Comparison of ENCODE assay signal across 24 cellular contexts in genomic region chr11:61885784-61886580, GRCh38. TPM values are rescaled to one million over a fixed set of nuclear protein-coding genes. Genes with fewer than 3 reads are reported as not detected.
DNase-seq lines count a peak whose midpoint lies in the region; ATAC-seq and TF ChIP-seq lines count a peak whose summit lies in the region.
"Had no signal": no experiment of that assay in that cellular context is flagged by ENCODE, and none has a peak within 500 bp of the region (broad histone marks: within the 10 kb centered on the region; RNA-seq: fewer than 3 reads in every experiment).

No MANE protein-coding gene starts in this region.

- H3K27ac Mint-ChIP-seq in chondrocyte (ENCODE audit: unreplicated experiment) = peak overlapping the region; percentile 54

- H3K14ac ChIP-seq in IMR-90 (replicated peaks; ENCODE audit: low read depth, low read length) = no peak overlapping the region

- no peak overlapping the region for H2BK20ac ChIP-seq in IMR-90 (ENCODE audit: low read depth, low read length)

- H4K5ac ChIP-seq in IMR-90 (ENCODE audit: low read depth, low read length) = no peak overlapping the region

- H4K20me1 ChIP-seq in BLaER1 (no peaks in the 10 kb centered on the region), IMR-90 (ENCODE audit: insufficient read depth, low read length) (peaks cover 22% of the 10 kb centered on the region; the same call in 1 of the 2 replicates)

- intact Hi-C loops in IMR-90 (cut with micrococcal nuclease) = no loop called here
- intact Hi-C loops in gastrocnemius medialis (cut with DNase I; ENCODE audit: low total_unique reads) = no loop called here

- no peak overlapping the region for H4K91ac ChIP-seq in IMR-90 (ENCODE audit: insufficient read depth, low read depth, low read length)

- TF ChIP-seq RAD21 in IMR-90 (IDR thresholded peaks at IDR 0.05; ENCODE audit: low read length) = no peak

- peaks cover 83% of the 10 kb centered on the region for H3K4me1 Mint-ChIP-seq in chondrocyte (ENCODE audit: low read depth)

- no peak overlapping the region; the same call in 1 of the 2 replicates for H3K4ac ChIP-seq in IMR-90 (ENCODE audit: low read depth, low read length)

- 90% methylated on average over 2 of the region's 13 CpGs; no CpG with 5 or more reads in 1 of the 2 experiments for WGBS in IMR-90 (ENCODE audit: extremely low coverage in 2 of 2, insufficient read length in 1 of 2), 2 experiments

- H3K27me3 ChIP-seq in BLaER1 (no peaks in the 10 kb centered on the region), IMR-90 (ENCODE audit: control insufficient read depth, insufficient read depth, low read length) (no peaks in the 10 kb centered on the region), gastrocnemius medialis (no peaks in the 10 kb centered on the region), brain microvascular endothelial cell (replicated peaks) (no peaks in the 10 kb centered on the region)

- dilution Hi-C loops in IMR-90 (cut with HindIII; ENCODE audit: low sequenced_read_pairs, unreplicated experiment) = no loop called here

- no peak for ATAC-seq in IMR-90 (ENCODE audit: low read depth)
- ATAC-seq in gastrocnemius medialis = no peak
- ATAC-seq in GM19395 (IDR thresholded peaks at IDR 0.05; ENCODE audit: unreplicated experiment) = no peak
- ATAC-seq: GM12878, PC-3 had no signal

- H2AK9ac ChIP-seq in IMR-90 (replicated peaks; ENCODE audit: low read depth, low read length, poor library complexity) = peak overlapping the region; percentile 20

- DNase-seq in IMR-90 = no peak
- no peak for DNase-seq in chondrocyte (ENCODE audit: low spot score)
- no peak for DNase-seq in gastrocnemius medialis
- no peak for DNase-seq in stimulated activated CD4-positive, alpha-beta T cell treated with anti-CD3 and anti-CD28 coated beads, Interleukin-2, amount 100 ng/mL, for 24 hours
- no peak for DNase-seq in brain microvascular endothelial cell
- DNase-seq: AML-193; C1 segment of cervical spinal cord; Caco-2; CD4-positive, alpha-beta memory T cell; GDM1; GOT3; HCEC 1CT; Karpas-422; NCI-H1092 treated with DMSO at 0.1 percent for 48 hours; NCI-H446; NCI-H524 treated with DMSO at 0.1 percent for 48 hours; NK-92 treated with Interleukin-12 subunit alpha and Interleukin-12 subunit beta, amount 100 ng/mL, for 24 hours; PC-3; SHP77 treated with DMSO at 0.1 percent for 48 hours had no signal

- no peak overlapping the region for H3K56ac ChIP-seq in IMR-90 (ENCODE audit: extremely low read depth, insufficient read depth, low read length)

- in situ Hi-C loops in IMR-90 (cut with MboI; ENCODE audit: low sequenced_read_pairs) = no loop called here
- in situ Hi-C loops in gastrocnemius medialis (cut with MboI; ENCODE audit: low sequenced_read_pairs in 4 of 4) = loop anchor here in 1 of 4 donors (10.0 kb wide), 1 partner anchor 69 kb away; the partner anchor contains the start of gene BEST1
- in situ Hi-C loops in brain microvascular endothelial cell (cut with HindIII; ENCODE audit: low pct_ligation_motif_present, low sequenced_read_pairs) = no loop called here

- no peak overlapping the region for H2AFZ ChIP-seq in IMR-90 (replicated peaks; ENCODE audit: low read length, poor library complexity)

- H3K4me2 ChIP-seq in BLaER1 (no peak overlapping the region), IMR-90 (ENCODE audit: low read depth, low read length) (no peak overlapping the region)
- H3K4me2 ChIP-seq: A549 had no signal

- no peaks in the 10 kb centered on the region for H3K27me3 Mint-ChIP-seq in chondrocyte (ENCODE audit: low read depth)
- H3K27me3 Mint-ChIP-seq: CD4-positive, alpha-beta memory T cell had no signal

- H4K8ac ChIP-seq in IMR-90 (ENCODE audit: low read depth in 2 of 2, low read length in 2 of 2) = no peak overlapping the region

- POLR2A ChIA-PET in IMR-90 (lab: Charles Lee; ENCODE audit: unreplicated experiment) = no interaction called here

- H3K4me1 ChIP-seq in BLaER1 (peaks cover 60% of the 10 kb centered on the region), IMR-90 (ENCODE audit: control insufficient read depth, insufficient read depth, low read length) (peaks cover 24% of the 10 kb centered on the region), gastrocnemius medialis (peaks cover 25 to 34% of the 10 kb centered on the region in 2 donors)

- H3K18ac ChIP-seq in IMR-90 (ENCODE audit: low read depth, low read length) = no peak overlapping the region

- H3K79me1 ChIP-seq in IMR-90 (ENCODE audit: low read depth in 1 of 2, low read length in 2 of 2) = peaks cover 33 to 94% of the 10 kb centered on the region in 2 experiments

- H3K27ac ChIP-seq in BLaER1 (0 out of 2 replicates have a peak overlapping the region, but pooled peaks have one; percentile 26), IMR-90 (ENCODE audit: insufficient read depth, low read length) (no peak overlapping the region), gastrocnemius medialis (peak overlapping the region in 3 of 4 donors; percentile 39 to 89 (median 47)), brain microvascular endothelial cell (no peak overlapping the region)
- H3K27ac ChIP-seq: SK-N-MC had no signal

- TF ChIP-seq POLR2A in IMR-90 (IDR thresholded peaks at IDR 0.05; ENCODE audit: low read depth, low read length) (no peak), gastrocnemius medialis (IDR thresholded peaks at IDR 0.05) (no peak)

- H3K9me1 ChIP-seq in IMR-90 (ENCODE audit: insufficient read depth, low read length) = peaks cover 22% of the 10 kb centered on the region

- H2BK15ac ChIP-seq in IMR-90 (ENCODE audit: low read depth, low read length) = no peak overlapping the region

- H3K4me3 ChIP-seq in BLaER1 = no peak overlapping the region
- no peak overlapping the region for H3K4me3 ChIP-seq in IMR-90 (ENCODE audit: insufficient read depth, low read depth, low read length)
- H3K4me3 ChIP-seq in gastrocnemius medialis = no peak overlapping the region
- no peak overlapping the region for H3K4me3 ChIP-seq in brain microvascular endothelial cell (ENCODE audit: low read depth, low read length)
- H3K4me3 ChIP-seq: A549, GM12878, SK-N-MC had no signal

- CTCF ChIA-PET in IMR-90 (lab: Yijun Ruan, JAX) = no interaction called here

- BruUV-seq in IMR-90 (replicated peaks; lab: Mats Ljungman, UMichigan) = no TSS peak

- no peak overlapping the region for H3K9ac ChIP-seq in BLaER1
- no peak overlapping the region for H3K9ac ChIP-seq in IMR-90 (ENCODE audit: low read depth, low read length)

- no peak overlapping the region for H3K4me3 Mint-ChIP-seq in chondrocyte (ENCODE audit: unreplicated experiment)
- H3K4me3 Mint-ChIP-seq: CD4-positive, alpha-beta memory T cell had no signal

- H3K23ac ChIP-seq in IMR-90 (ENCODE audit: low read depth, low read length) = no peak overlapping the region

- H2AK5ac ChIP-seq in IMR-90 (ENCODE audit: low read depth, low read length) = 0 out of 2 replicates have a peak overlapping the region, but pooled peaks have one; percentile 25

- H3K36me3 ChIP-seq in BLaER1 (no peaks in the 10 kb centered on the region), IMR-90 (ENCODE audit: control insufficient read depth, insufficient read depth, low read length) (no peaks in the 10 kb centered on the region; the same call in 1 of the 2 replicates), gastrocnemius medialis (no peaks in the 10 kb centered on the region), brain microvascular endothelial cell (replicated peaks) (no peaks in the 10 kb centered on the region)

- no peak overlapping the region for H2BK120ac ChIP-seq in IMR-90 (ENCODE audit: low read depth, low read length)

- H3K9me3 ChIP-seq in BLaER1 (no peaks in the 10 kb centered on the region), IMR-90 (ENCODE audit: control insufficient read depth, insufficient read depth, low read length) (peaks cover 3% of the 10 kb centered on the region; the same call in 1 of the 2 replicates), gastrocnemius medialis (no peaks in the 10 kb centered on the region)
- H3K9me3 ChIP-seq: Caco-2 had no signal

- no peak overlapping the region for H2BK5ac ChIP-seq in IMR-90 (ENCODE audit: low read depth, low read length, poor library complexity, severe bottlenecking)

- TF ChIP-seq CTCF in IMR-90 (conservative IDR thresholded peaks at IDR 0.05; ENCODE audit: low read depth, low read length) (no peak), chondrocyte (IDR thresholded peaks at IDR 0.05) (no peak), gastrocnemius medialis (IDR thresholded peaks at IDR 0.05 in 4 of 5, conservative IDR thresholded peaks at IDR 0.05 in 1 of 5) (no peak), brain microvascular endothelial cell (IDR thresholded peaks at IDR 0.05; ENCODE audit: low read depth, low read length, missing control alignments) (no peak)

- H3K36me3 Mint-ChIP-seq in chondrocyte (ENCODE audit: low read depth) = peaks cover 15% of the 10 kb centered on the region
- H3K36me3 Mint-ChIP-seq: CD4-positive, alpha-beta memory T cell had no signal

- H3K9me3 Mint-ChIP-seq in chondrocyte (ENCODE audit: low read depth) = no peaks in the 10 kb centered on the region

TF ChIP-seq in IMR-90, 13 proteins besides CTCF, POLR2A, EP300 and RAD21 (continues in another document):
- TF ChIP-seq RFX5 (IDR thresholded peaks at IDR 0.05; ENCODE audit: low read depth, low read length) = no peak
- TF ChIP-seq NFE2L2 (IDR thresholded peaks at IDR 0.05; ENCODE audit: low read depth, low read length) = no peak
- TF ChIP-seq RCOR1 (IDR thresholded peaks at IDR 0.05; ENCODE audit: insufficient replicate concordance, low read length) = no peak
- TF ChIP-seq CHD1 (IDR thresholded peaks at IDR 0.05; ENCODE audit: low read depth, low read length) = no peak
- TF ChIP-seq SMC3 (IDR thresholded peaks at IDR 0.05; ENCODE audit: low read depth, low read length) = no peak
- TF ChIP-seq MXI1 (IDR thresholded peaks at IDR 0.05; ENCODE audit: borderline replicate concordance, low read depth, low read length) = no peak
- no peak for TF ChIP-seq CEBPB (IDR thresholded peaks at IDR 0.05; ENCODE audit: low read depth, low read length)

RNA-seq across cellular contexts. Expression of gene FADS3, which starts 5.4 kb away (rescaled TPM):
- total RNA-seq in IMR-90 (2012; rRNA removed) (38.0 and 54.5 TPM in 2 replicates), chondrocyte (206 to 263 TPM (median 255 TPM) in 3 replicates), gastrocnemius medialis (100 to 1,000 TPM in 2 of 4 donors, 10 to 100 TPM in 2; 40.7 to 196 (median 89.0) TPM)
- 110 and 147 TPM in 2 replicates for polyA plus RNA-seq in IMR-90 (2012; rRNA removed)
- 34.0 and 101 TPM in 2 replicates for polyA plus RNA-seq in IMR-90 (2012; cell fraction: cytosol; rRNA removed)
- 556 and 1,224 TPM in 2 replicates for polyA plus RNA-seq in IMR-90 (2012; cell fraction: nucleus; rRNA removed; ENCODE audit: low replicate concordance)

RNA-seq across cellular contexts. Expression of gene RAB3IL1, which starts 31.4 kb away (rescaled TPM):
- total RNA-seq in IMR-90 (2012; rRNA removed) (0.28 and 0.72 TPM in 2 replicates), chondrocyte (9.7 to 24.7 TPM (median 24.1 TPM) in 3 replicates), gastrocnemius medialis (1 to 10 TPM; 3.9 to 5.4 (median 4.9) TPM)
- 1.9 TPM in 2 replicates for polyA plus RNA-seq in IMR-90 (2012; rRNA removed)
- 0.84 and 2.4 TPM in 2 replicates for polyA plus RNA-seq in IMR-90 (2012; cell fraction: cytosol; rRNA removed)
- polyA plus RNA-seq in IMR-90 (2012; cell fraction: nucleus; rRNA removed; ENCODE audit: low replicate concordance) = 2.7 and 2.8 TPM in 2 replicates
- total RNA-seq: GM12878 had no signal
- polyA plus RNA-seq: CD4-positive, alpha-beta memory T cell had no signal

RNA-seq across cellular contexts. Expression of gene FADS2, which starts 57.9 kb away (rescaled TPM):
- total RNA-seq in IMR-90 (2012; rRNA removed) (31.9 and 33.3 TPM in 2 replicates), chondrocyte (202 to 315 TPM (median 297 TPM) in 3 replicates), gastrocnemius medialis (1 to 10 TPM; 1.5 to 6.4 (median 4.0) TPM)
- 88.4 and 98.4 TPM in 2 replicates for polyA plus RNA-seq in IMR-90 (2012; rRNA removed)
- 45.4 and 87.9 TPM in 2 replicates for polyA plus RNA-seq in IMR-90 (2012; cell fraction: cytosol; rRNA removed)
- polyA plus RNA-seq in IMR-90 (2012; cell fraction: nucleus; rRNA removed; ENCODE audit: low replicate concordance) = 69.4 and 94.9 TPM in 2 replicates

Comparison
In these comparisons a context has a peak if more than half of its experiments do, and no peak if none do; other contexts are left out.
1. H3K27ac ChIP-seq: peak in BLaER1 (single experiment) and gastrocnemius medialis (3 of 4); none in IMR-90 (single experiment) and brain microvascular endothelial cell (single experiment).